Comparison of ENCODE assay signal across 14 cellular contexts in the genomic region with DNA sequence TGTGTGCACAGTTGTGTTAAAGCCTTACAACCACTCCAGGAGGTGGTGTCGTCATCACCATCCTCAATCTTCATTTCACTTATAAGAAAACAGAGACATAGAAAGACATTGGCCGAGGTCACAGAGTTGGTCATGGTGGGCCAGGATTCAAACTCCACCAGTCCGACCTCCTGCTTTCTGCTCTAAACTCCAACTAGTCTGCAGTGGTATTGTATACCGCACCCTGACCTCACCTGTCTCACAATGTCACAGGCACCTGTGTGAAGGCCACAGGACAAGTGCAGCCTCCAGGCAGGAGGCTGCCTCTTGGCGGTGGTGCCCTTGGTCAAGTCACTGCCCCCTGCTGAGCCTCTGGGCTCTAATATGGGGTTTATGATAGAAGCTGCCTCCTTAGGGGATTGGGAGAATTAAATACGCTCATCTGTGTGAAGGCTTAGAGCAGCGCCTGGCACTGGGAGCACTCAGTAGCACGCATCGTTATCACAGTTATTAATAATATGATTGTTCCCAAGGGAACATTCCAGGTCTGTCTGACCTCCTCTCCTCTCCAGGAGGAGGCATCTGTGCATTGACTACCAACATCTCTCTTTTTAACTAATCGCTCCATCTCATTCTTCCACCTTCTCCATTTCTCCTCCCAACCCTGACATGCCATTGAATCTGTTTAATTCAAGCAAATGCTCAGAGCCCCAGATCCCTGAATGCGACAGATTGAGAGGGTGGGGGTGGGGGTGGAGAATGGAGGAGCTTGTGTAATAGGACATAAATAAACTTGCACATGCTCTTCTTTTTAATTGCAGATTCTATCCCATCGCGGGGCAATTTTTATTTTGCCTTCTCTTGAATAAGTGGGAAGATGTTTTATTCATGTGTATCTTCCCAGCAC.
DNase-seq lines count a peak whose midpoint lies in the region; ATAC-seq and TF ChIP-seq lines count a peak whose summit lies in the region.
"Had no signal": no experiment of that assay in that cellular context is flagged by ENCODE, and none has a peak within 500 bp of the region (broad histone marks: within the 10 kb centered on the region; RNA-seq: fewer than 3 reads in every experiment).

No MANE protein-coding gene starts in this region.

- H3K9me3 ChIP-seq in breast epithelium (no peaks in the 10 kb centered on the region), mesenchymal stem cell (ENCODE audit: control insufficient read depth, low read length) (no peaks in the 10 kb centered on the region), vagina (no peaks in the 10 kb centered on the region)

- H3K9ac ChIP-seq in mesenchymal stem cell (ENCODE audit: low read length), result peak overlapping the region; percentile 87

- peaks cover 5% of the 10 kb centered on the region for H3K36me3 Mint-ChIP-seq in MCF 10A (ENCODE audit: insufficient read depth, unreplicated experiment)
- H3K36me3 Mint-ChIP-seq: activated naive CD8-positive, alpha-beta T cell treated with anti-CD3 and anti-CD28 coated beads, Interleukin-2, amount 10 ng/mL, durations not matched to agents 7 days and 5 days had no signal

- BruUV-seq in MCF 10A (replicated peaks; lab: Mats Ljungman, UMichigan), result no TSS peak

- no peak overlapping the region for H3K18ac ChIP-seq in mesenchymal stem cell (ENCODE audit: low read depth in 1 of 2, low read length in 2 of 2)

- H3K4me3 Mint-ChIP-seq in MCF 10A (ENCODE audit: unreplicated experiment), result no peak overlapping the region
- H3K4me3 Mint-ChIP-seq: activated naive CD8-positive, alpha-beta T cell treated with anti-CD3 and anti-CD28 coated beads, Interleukin-2, amount 10 ng/mL, durations not matched to agents 7 days and 5 days had no signal

- H2BK12ac ChIP-seq in mesenchymal stem cell (ENCODE audit: low read length in 2 of 2), result peak overlapping the region in 1 of 2 experiments; percentile 45

- no peak overlapping the region for H3K4me2 ChIP-seq in mesenchymal stem cell (ENCODE audit: low read length, poor library complexity, severe bottlenecking)

- H3K4me1 ChIP-seq in breast epithelium, result peaks cover 4 to 5% of the 10 kb centered on the region in 2 donors
- peaks cover 13% of the 10 kb centered on the region for H3K4me1 ChIP-seq in mesenchymal stem cell (ENCODE audit: control insufficient read depth, insufficient read depth, low read depth, low read length)
- peaks cover 6% of the 10 kb centered on the region for H3K4me1 ChIP-seq in vagina

- H3K79me1 ChIP-seq in mesenchymal stem cell (replicated peaks; ENCODE audit: low read length, poor library complexity, severe bottlenecking), result no peaks in the 10 kb centered on the region

- H4K8ac ChIP-seq in mesenchymal stem cell (ENCODE audit: low read length), result no peak overlapping the region

- no peak overlapping the region for H2BK15ac ChIP-seq in mesenchymal stem cell (ENCODE audit: low read depth, poor library complexity, severe bottlenecking)

- H3K23ac ChIP-seq in mesenchymal stem cell (ENCODE audit: low read length in 2 of 2), result no peak overlapping the region

- no peaks in the 10 kb centered on the region for H3K27me3 Mint-ChIP-seq in MCF 10A (ENCODE audit: insufficient read depth, unreplicated experiment)

- H3K27me3 ChIP-seq in breast epithelium, result no peaks in the 10 kb centered on the region
- no peaks in the 10 kb centered on the region for H3K27me3 ChIP-seq in mesenchymal stem cell (ENCODE audit: control insufficient read depth in 1 of 2, insufficient read depth in 1 of 2, low read length in 2 of 2)
- no peaks in the 10 kb centered on the region for H3K27me3 ChIP-seq in vagina

- no peak overlapping the region for H3K4me3 ChIP-seq in breast epithelium
- no peak overlapping the region for H3K4me3 ChIP-seq in choroid plexus epithelial cell (ENCODE audit: low read depth, low read length)
- H3K4me3 ChIP-seq in mesenchymal stem cell (ENCODE audit: insufficient read depth in 1 of 2, low read depth in 1 of 2, low read length in 2 of 2), result no peak overlapping the region
- H3K4me3 ChIP-seq in vagina, result no peak overlapping the region

- H2BK120ac ChIP-seq in mesenchymal stem cell (ENCODE audit: low read depth, low read length), result no peak overlapping the region

- intact Hi-C loops in breast epithelium (cut with DNase I; ENCODE audit: low total_unique reads) (no loop called here), MCF 10A (cut with micrococcal nuclease) (loop anchor here (1.0 kb wide), 1 partner anchor 73 kb away; no protein-coding TSS in a partner anchor), vagina (cut with DNase I) (no loop called here)

- H3K27ac ChIP-seq in breast epithelium (peak overlapping the region; percentile 91), mesenchymal stem cell (ENCODE audit: low read length, poor library complexity, severe bottlenecking) (no peak overlapping the region), vagina (no peak overlapping the region)

- no peak for TF ChIP-seq CTCF in breast epithelium (IDR thresholded peaks at IDR 0.05)
- no peak for TF ChIP-seq CTCF in MCF 10A (IDR thresholded peaks at IDR 0.05; ENCODE audit: unreplicated experiment)
- TF ChIP-seq CTCF in choroid plexus epithelial cell (conservative IDR thresholded peaks at IDR 0.05; ENCODE audit: low read depth, low read length), result peak; percentile 27
- TF ChIP-seq CTCF in vagina (IDR thresholded peaks at IDR 0.05), result no peak

- CTCF ChIA-PET in MCF 10A (lab: Yijun Ruan, JAX), result interaction anchor here (0.7 to 1.7 kb wide), 3 partner anchors 11 to 59 kb away, joined by 3 to 6 read pairs (median 4); no protein-coding TSS in a partner anchor

- H3K4ac ChIP-seq in mesenchymal stem cell (ENCODE audit: low read depth in 1 of 2, low read length in 2 of 2), result no peak overlapping the region

- 98% methylated on average over 13 of the region's 13 CpGs for WGBS in mesenchymal stem cell

- H4K91ac ChIP-seq in mesenchymal stem cell (ENCODE audit: low read length), result no peak overlapping the region

- POLR2A ChIA-PET in MCF 10A (lab: Yijun Ruan, JAX), result interaction anchor here (1.4 kb wide), 1 partner anchor 21 kb away, joined by 4 read pairs; no protein-coding TSS in a partner anchor

- no peak for ATAC-seq in HG03135 (IDR thresholded peaks at IDR 0.05; ENCODE audit: unreplicated experiment)

- H3K36me3 ChIP-seq in breast epithelium (no peaks in the 10 kb centered on the region), mesenchymal stem cell (ENCODE audit: control insufficient read depth in 1 of 2, insufficient read depth in 2 of 2, low read depth in 1 of 2, low read length in 2 of 2) (peaks cover 0 to 29% of the 10 kb centered on the region in 2 experiments), vagina (no peaks in the 10 kb centered on the region)

- no peak overlapping the region for H2BK5ac ChIP-seq in mesenchymal stem cell (ENCODE audit: low read depth, low read length, poor library complexity, severe bottlenecking)

- no peak overlapping the region for H3K27ac Mint-ChIP-seq in MCF 10A (ENCODE audit: low read depth, unreplicated experiment)
- H3K27ac Mint-ChIP-seq: activated naive CD8-positive, alpha-beta T cell treated with anti-CD3 and anti-CD28 coated beads, Interleukin-2, amount 10 ng/mL, durations not matched to agents 7 days and 5 days had no signal

- H2AFZ ChIP-seq in mesenchymal stem cell (ENCODE audit: low read depth, low read length), result no peak overlapping the region

- peak in 1 of 2 donors; percentile 15 for DNase-seq in breast epithelium (ENCODE audit: low spot score in 2 of 2)
- no peak for DNase-seq in MCF 10A (ENCODE audit: unreplicated experiment)
- no peak for DNase-seq in choroid plexus epithelial cell (ENCODE audit: low read depth)
- no peak for DNase-seq in mesenchymal stem cell
- peak; percentile 22 to 80 for DNase-seq in vagina (ENCODE audit: extremely low spot score in 2 of 2)
- no peak for DNase-seq in NCI-H128 (lab: John Stamatoyannopoulos, UW; ENCODE audit: unreplicated experiment)
- DNase-seq in SKM-1 treated with dmso at 0.1 percent for 144 hours (lab: John Stamatoyannopoulos, UW; ENCODE audit: unreplicated experiment), result no peak
- DNase-seq: ACHN; activated CD8-positive, alpha-beta memory T cell treated with anti-CD3 and anti-CD28 coated beads, Interleukin-2, amount 50 U/mL, for 4 hours; activated naive CD8-positive, alpha-beta T cell treated with anti-CD3 and anti-CD28 coated beads, Interleukin-2, amount 10 ng/mL, durations not matched to agents 7 days and 5 days; DND-41; GOT3; NCI-H1092 had no signal

- H3K9me3 Mint-ChIP-seq in MCF 10A (ENCODE audit: unreplicated experiment), result no peaks in the 10 kb centered on the region
- H3K9me3 Mint-ChIP-seq: activated naive CD8-positive, alpha-beta T cell treated with anti-CD3 and anti-CD28 coated beads, Interleukin-2, amount 10 ng/mL, durations not matched to agents 7 days and 5 days had no signal

- peaks cover 32% of the 10 kb centered on the region for H3K4me1 Mint-ChIP-seq in MCF 10A (ENCODE audit: insufficient read depth, unreplicated experiment)
- H3K4me1 Mint-ChIP-seq: activated naive CD8-positive, alpha-beta T cell treated with anti-CD3 and anti-CD28 coated beads, Interleukin-2, amount 10 ng/mL, durations not matched to agents 7 days and 5 days had no signal

- TF ChIP-seq POLR2A in breast epithelium (IDR thresholded peaks at IDR 0.05), result no peak
- TF ChIP-seq POLR2A in vagina (IDR thresholded peaks at IDR 0.05), result no peak

- H3K14ac ChIP-seq in mesenchymal stem cell (ENCODE audit: low read length in 2 of 2), result no peak overlapping the region

- no peak overlapping the region for H2AK5ac ChIP-seq in mesenchymal stem cell (ENCODE audit: low read length, severe bottlenecking)

Comparison
In these comparisons a context has a peak if more than half of its experiments do, and no peak if none do; other contexts are left out.
1. DNase-seq: peak in vagina (2 of 2); none in MCF 10A (single experiment), choroid plexus epithelial cell (single experiment), mesenchymal stem cell (single experiment), NCI-H128 (single experiment) and SKM-1 treated with dmso at 0.1 percent for 144 hours (single experiment).
2. H3K27ac ChIP-seq: peak in breast epithelium (2 of 2); none in mesenchymal stem cell (single experiment) and vagina (single experiment).